ENCODE assay signal across 9 cellular contexts in genomic region chr4:169070071-169070894, GRCh38.
DNase-seq lines count a peak whose midpoint lies in the region; ATAC-seq, FAIRE-seq and TF ChIP-seq lines count a peak whose summit lies in the region.
"Had no signal": no experiment of that assay in that cellular context is flagged by ENCODE, and none has a peak within 500 bp of the region (broad histone marks: within the 10 kb centered on the region; RNA-seq: fewer than 3 reads in every experiment).

No MANE protein-coding gene starts in this region.

- H4K20me1 ChIP-seq in keratinocyte (ENCODE audit: control insufficient read depth, extremely low read depth, insufficient read depth, low read length), result no peaks in the 10 kb centered on the region

- no peak for ATAC-seq in HG02852 (IDR thresholded peaks at IDR 0.05; ENCODE audit: unreplicated experiment)

- intact Hi-C loops in spleen (cut with DNase I; ENCODE audit: low total_unique reads), result no loop called here

- no peaks in the 10 kb centered on the region for H3K9me1 ChIP-seq in keratinocyte (ENCODE audit: control insufficient read depth, extremely low read depth, insufficient read depth, low read length)

- peaks cover 39% of the 10 kb centered on the region for H3K4me1 ChIP-seq in keratinocyte (ENCODE audit: control insufficient read depth, extremely low read depth, insufficient read depth, low read length)
- H3K4me1 ChIP-seq in spleen, result peaks cover 0 to 7% (median 0%) of the 10 kb centered on the region in 6 donors

- dilution Hi-C loops in keratinocyte (cut with MboI; ENCODE audit: extremely low pct_ligation_motif_present, low sequenced_read_pairs), result no loop called here

- H3K79me2 ChIP-seq in keratinocyte (ENCODE audit: control insufficient read depth, insufficient read depth, low read length), result no peaks in the 10 kb centered on the region

- no peak for TF ChIP-seq POLR2A in spleen (IDR thresholded peaks at IDR 0.05)

- TF ChIP-seq CTCF in 22Rv1 (IDR thresholded peaks at IDR 0.05) (no peak), keratinocyte (optimal IDR thresholded peaks at IDR 0.05 in 1 of 3, IDR thresholded peaks at IDR 0.05 in 1 of 3, conservative IDR thresholded peaks at IDR 0.05 in 1 of 3; ENCODE audit: extremely low read depth in 1 of 3, insufficient read depth in 2 of 3, low read length in 3 of 3) (no peak), spleen (IDR thresholded peaks at IDR 0.05 in 8 of 11, conservative IDR thresholded peaks at IDR 0.05 in 3 of 11) (no peak)

- peak overlapping the region; percentile 79 for H3K9ac ChIP-seq in keratinocyte (ENCODE audit: control insufficient read depth, extremely low read depth, insufficient read depth, low read length)

- peak; percentile 89 for DNase-seq in HTR-8/SVneo (ENCODE audit: insufficient read length, low spot score)
- DNase-seq in amniotic epithelial cell (ENCODE audit: low read depth), result peak; percentile 94
- peak; percentile 98 for DNase-seq in keratinocyte (ENCODE audit: low read depth, low spot score)
- DNase-seq in ureter (ENCODE audit: low spot score), result peak; percentile 78
- DNase-seq in RPMI8226, result no peak
- no peak for DNase-seq in spleen

- FAIRE-seq in HTR-8/SVneo (lab: Jason Lieb, UNC), result peak; percentile 77
- peak; percentile 98 for FAIRE-seq in keratinocyte (lab: Jason Lieb, UNC)
- FAIRE-seq: G401.6 had no signal

- H3K27me3 ChIP-seq in keratinocyte (ENCODE audit: control insufficient read depth, extremely low read depth, insufficient read depth, low read length), result no peaks in the 10 kb centered on the region
- no peaks in the 10 kb centered on the region for H3K27me3 ChIP-seq in spleen (replicated peaks in 1 of 7)

- 75 to 85% (median 83%) methylated on average over 16 of the region's 16 CpGs for WGBS in spleen, 5 donors

- peak overlapping the region; percentile 97 for H3K27ac ChIP-seq in 22Rv1
- peak overlapping the region; percentile 97 for H3K27ac ChIP-seq in keratinocyte (ENCODE audit: control insufficient read depth, insufficient read depth, low read length)
- no peak overlapping the region for H3K27ac ChIP-seq in spleen

- no peaks in the 10 kb centered on the region for H3K36me3 ChIP-seq in keratinocyte (ENCODE audit: control insufficient read depth in 2 of 2, extremely low read depth in 1 of 2, insufficient read depth in 2 of 2, low read length in 2 of 2)
- H3K36me3 ChIP-seq in spleen, result no peaks in the 10 kb centered on the region

- H3K4me3 ChIP-seq in keratinocyte (ENCODE audit: control insufficient read depth in 2 of 3, extremely low read depth in 1 of 3, insufficient read depth in 2 of 3, low read depth in 1 of 3, low read length in 3 of 3) (peak overlapping the region in 2 of 3 experiments; percentile 29 to 33), spleen (no peak overlapping the region)

- H3K9me3 ChIP-seq in keratinocyte (ENCODE audit: control insufficient read depth, low read depth, low read length) (no peaks in the 10 kb centered on the region), spleen (no peaks in the 10 kb centered on the region)

- H3K4me2 ChIP-seq in keratinocyte (ENCODE audit: control insufficient read depth, extremely low read depth, insufficient read depth, low read depth, low read length), result peak overlapping the region; percentile 81

- no peak overlapping the region for H2AFZ ChIP-seq in keratinocyte (ENCODE audit: control insufficient read depth, low read length)

Comparison
In these comparisons a context has a peak if more than half of its experiments do, and no peak if none do; other contexts are left out.
1. H3K27ac ChIP-seq: peak in 22Rv1 (single experiment) and keratinocyte (single experiment); none in spleen (0 of 8).
2. DNase-seq: peak in HTR-8/SVneo (single experiment), amniotic epithelial cell (single experiment), keratinocyte (single experiment) and ureter (single experiment); none in RPMI8226 (single experiment) and spleen (single experiment).
3. H3K4me3 ChIP-seq: peak in keratinocyte (2 of 3); none in spleen (0 of 8).